In the genomic region with DNA sequence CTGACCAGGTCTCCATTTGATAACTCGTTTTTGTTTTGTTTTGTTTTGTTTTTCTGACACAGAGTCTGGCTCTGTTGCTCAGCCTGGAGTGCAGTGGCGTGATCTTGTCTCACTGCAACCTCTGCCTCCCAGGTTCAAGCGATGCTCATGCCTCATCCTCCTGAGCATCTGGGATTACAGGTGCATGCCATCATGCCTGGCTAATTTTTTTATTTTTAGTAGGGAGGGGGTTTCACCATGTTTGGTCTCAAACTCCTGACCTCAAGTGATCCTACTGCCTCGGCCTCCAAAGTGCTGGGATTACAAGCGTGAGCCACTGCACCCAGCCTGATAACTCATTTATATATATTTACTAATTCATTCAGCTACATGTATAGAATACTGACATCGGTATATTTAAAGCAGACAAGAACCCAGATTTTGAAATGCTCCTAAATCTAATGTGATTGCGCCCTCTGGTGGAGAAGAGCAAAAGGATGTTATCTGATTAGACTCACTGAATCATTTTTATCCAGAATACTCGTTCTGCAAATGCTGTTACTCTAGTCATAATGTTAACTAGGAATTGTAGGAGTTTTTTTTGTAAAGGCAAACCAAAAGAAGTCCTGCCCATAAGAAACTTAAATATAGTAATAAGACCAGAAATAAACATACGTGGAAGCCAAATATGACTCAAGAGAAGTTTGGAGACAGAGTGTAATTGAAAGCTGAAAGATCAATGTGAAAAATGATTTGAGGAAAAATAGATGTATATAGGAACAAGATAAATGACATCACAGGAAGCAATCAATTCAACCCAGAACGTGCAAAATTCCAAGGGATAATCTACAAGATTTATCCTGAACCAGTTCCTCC, we compare ENCODE assay signal across 8 cellular contexts. TPM values are rescaled to one million over a fixed set of nuclear protein-coding genes. Genes with fewer than 3 reads are reported as not detected.
A peak's percentile ranks its signal among the peaks of the same experiment; 100 is the strongest.
DNase-seq lines count a peak whose midpoint lies in the region; ATAC-seq lines count a peak whose summit lies in the region.

No MANE protein-coding gene starts in this region.

- peaks cover 52% of the 10 kb centered on the region for H3K27me3 Mint-ChIP-seq in activated naive CD8-positive, alpha-beta T cell treated with anti-CD3 and anti-CD28 coated beads, Interleukin-2, amount 50 U/mL, for 24 hours
- peaks cover 64% of the 10 kb centered on the region for H3K27me3 Mint-ChIP-seq in activated naive CD8-positive, alpha-beta T cell treated with anti-CD3 and anti-CD28 coated beads for 36 hours
- peaks cover 73% of the 10 kb centered on the region for H3K27me3 Mint-ChIP-seq in T-helper 17 cell
- H3K27me3 Mint-ChIP-seq in effector memory CD8-positive, alpha-beta T cell = peaks cover 63 to 79% of the 10 kb centered on the region in 2 donors
- H3K27me3 Mint-ChIP-seq in naive thymus-derived CD8-positive, alpha-beta T cell = peaks cover 46 to 65% (median 52%) of the 10 kb centered on the region in 5 donors

- H3K9me3 Mint-ChIP-seq in activated naive CD8-positive, alpha-beta T cell treated with anti-CD3 and anti-CD28 coated beads, Interleukin-2, amount 50 U/mL, for 24 hours = no peaks in the 10 kb centered on the region
- H3K9me3 Mint-ChIP-seq in activated naive CD8-positive, alpha-beta T cell treated with anti-CD3 and anti-CD28 coated beads for 36 hours = no peaks in the 10 kb centered on the region
- H3K9me3 Mint-ChIP-seq in effector memory CD8-positive, alpha-beta T cell = no peaks in the 10 kb centered on the region
- H3K9me3 Mint-ChIP-seq in naive thymus-derived CD8-positive, alpha-beta T cell = no peaks in the 10 kb centered on the region

- DNase-seq in activated naive CD8-positive, alpha-beta T cell treated with anti-CD3 and anti-CD28 coated beads, Interleukin-2, amount 50 U/mL, for 24 hours = peak; percentile 40
- DNase-seq in activated naive CD8-positive, alpha-beta T cell treated with anti-CD3 and anti-CD28 coated beads for 36 hours = no peak
- DNase-seq in NCI-H146 (lab: John Stamatoyannopoulos, UW) (peak; percentile 42), T-helper 17 cell (no peak)
- peak; percentile 55 to 66 (median 58) for DNase-seq in effector memory CD8-positive, alpha-beta T cell
- DNase-seq in naive thymus-derived CD8-positive, alpha-beta T cell = peak in 7 of 10 donors; percentile 31 to 64 (median 55)

- H3K4me1 Mint-ChIP-seq in activated naive CD8-positive, alpha-beta T cell treated with anti-CD3 and anti-CD28 coated beads, Interleukin-2, amount 50 U/mL, for 24 hours = peaks cover 28% of the 10 kb centered on the region
- H3K4me1 Mint-ChIP-seq in activated naive CD8-positive, alpha-beta T cell treated with anti-CD3 and anti-CD28 coated beads for 36 hours = peaks cover 34% of the 10 kb centered on the region
- peaks cover 27% of the 10 kb centered on the region for H3K4me1 Mint-ChIP-seq in T-helper 17 cell
- H3K4me1 Mint-ChIP-seq in effector memory CD8-positive, alpha-beta T cell (ENCODE audit: low read depth in 2 of 2) = peaks cover 29 to 34% of the 10 kb centered on the region in 2 donors
- H3K4me1 Mint-ChIP-seq in naive thymus-derived CD8-positive, alpha-beta T cell = peaks cover 23 to 32% (median 31%) of the 10 kb centered on the region in 4 donors

- H3K27ac Mint-ChIP-seq in activated naive CD8-positive, alpha-beta T cell treated with anti-CD3 and anti-CD28 coated beads, Interleukin-2, amount 50 U/mL, for 24 hours = no peak overlapping the region
- no peak overlapping the region for H3K27ac Mint-ChIP-seq in activated naive CD8-positive, alpha-beta T cell treated with anti-CD3 and anti-CD28 coated beads for 36 hours
- H3K27ac Mint-ChIP-seq in T-helper 17 cell = no peak overlapping the region
- H3K27ac Mint-ChIP-seq in effector memory CD8-positive, alpha-beta T cell = no peak overlapping the region
- no peak overlapping the region for H3K27ac Mint-ChIP-seq in naive thymus-derived CD8-positive, alpha-beta T cell

- H3K36me3 Mint-ChIP-seq in activated naive CD8-positive, alpha-beta T cell treated with anti-CD3 and anti-CD28 coated beads, Interleukin-2, amount 50 U/mL, for 24 hours (ENCODE audit: low read depth) = no peaks in the 10 kb centered on the region
- H3K36me3 Mint-ChIP-seq in activated naive CD8-positive, alpha-beta T cell treated with anti-CD3 and anti-CD28 coated beads for 36 hours = no peaks in the 10 kb centered on the region
- peaks cover 5% of the 10 kb centered on the region for H3K36me3 Mint-ChIP-seq in T-helper 17 cell (ENCODE audit: low read depth)
- peaks cover 16% of the 10 kb centered on the region for H3K36me3 Mint-ChIP-seq in effector memory CD8-positive, alpha-beta T cell (ENCODE audit: insufficient read depth)
- H3K36me3 Mint-ChIP-seq in naive thymus-derived CD8-positive, alpha-beta T cell = no peaks in the 10 kb centered on the region

- H3K9me3 ChIP-seq in T-helper 17 cell (ENCODE audit: control insufficient read depth, low read length, poor library complexity, severe bottlenecking) = no peaks in the 10 kb centered on the region

- H3K4me3 Mint-ChIP-seq in activated naive CD8-positive, alpha-beta T cell treated with anti-CD3 and anti-CD28 coated beads, Interleukin-2, amount 50 U/mL, for 24 hours = no peak overlapping the region
- H3K4me3 Mint-ChIP-seq in activated naive CD8-positive, alpha-beta T cell treated with anti-CD3 and anti-CD28 coated beads for 36 hours = no peak overlapping the region
- no peak overlapping the region for H3K4me3 Mint-ChIP-seq in T-helper 17 cell
- H3K4me3 Mint-ChIP-seq in effector memory CD8-positive, alpha-beta T cell = no peak overlapping the region
- H3K4me3 Mint-ChIP-seq in naive thymus-derived CD8-positive, alpha-beta T cell = no peak overlapping the region

- POLR2A ChIA-PET in naive thymus-derived CD8-positive, alpha-beta T cell (lab: Charles Lee) = interaction anchor here (0.7 kb wide), 1 partner anchor 9 kb away, joined by 3 read pairs; no protein-coding TSS in a partner anchor

- no peak for ATAC-seq in activated naive CD8-positive, alpha-beta T cell treated with anti-CD3 and anti-CD28 coated beads, Interleukin-2, amount 50 U/mL, for 24 hours
- ATAC-seq in T-helper 17 cell (peak; percentile 39), HG02840 (IDR thresholded peaks at IDR 0.05; ENCODE audit: low FRiP score, unreplicated experiment) (no peak), HG02588 (IDR thresholded peaks at IDR 0.05; ENCODE audit: unreplicated experiment) (no peak)
- peak; percentile 25 for ATAC-seq in effector memory CD8-positive, alpha-beta T cell (replicated peaks)
- no peak for ATAC-seq in naive thymus-derived CD8-positive, alpha-beta T cell

RNA-seq across cellular contexts. Expression of a gene that starts 5.3 kb away (rescaled TPM):
- total RNA-seq in activated naive CD8-positive, alpha-beta T cell treated with anti-CD3 and anti-CD28 coated beads for 36 hours = under 1 TPM in 1 of 2 experiments, not detected in 1; 0.16 TPM
- under 1 TPM in 1 of 2 donors, not detected in 1; 0.08 TPM for total RNA-seq in T-helper 17 cell
- not detected for total RNA-seq in naive thymus-derived CD8-positive, alpha-beta T cell
- polyA plus RNA-seq in naive thymus-derived CD8-positive, alpha-beta T cell = not detected

RNA-seq across cellular contexts. Expression of a gene that starts 32.5 kb away (rescaled TPM):
- 100 to 1,000 TPM; 489 to 495 TPM for total RNA-seq in activated naive CD8-positive, alpha-beta T cell treated with anti-CD3 and anti-CD28 coated beads for 36 hours
- total RNA-seq in T-helper 17 cell = 100 to 1,000 TPM; 189 to 214 TPM
- 100 to 1,000 TPM; 198 to 213 TPM for total RNA-seq in naive thymus-derived CD8-positive, alpha-beta T cell
- polyA plus RNA-seq in naive thymus-derived CD8-positive, alpha-beta T cell = 1,000 to 10,000 TPM in 1 of 3 donors, 100 to 1,000 TPM in 2; 788 to 1,025 (median 870) TPM

Comparison
In these comparisons a context has a peak if more than half of its experiments do, and no peak if none do; other contexts are left out.
1. DNase-seq: peak in activated naive CD8-positive, alpha-beta T cell treated with anti-CD3 and anti-CD28 coated beads, Interleukin-2, amount 50 U/mL, for 24 hours (single experiment), NCI-H146 (single experiment), effector memory CD8-positive, alpha-beta T cell (3 of 3) and naive thymus-derived CD8-positive, alpha-beta T cell (7 of 10); none in activated naive CD8-positive, alpha-beta T cell treated with anti-CD3 and anti-CD28 coated beads for 36 hours (single experiment) and T-helper 17 cell (0 of 3).
2. ATAC-seq: peak in T-helper 17 cell (single experiment) and effector memory CD8-positive, alpha-beta T cell (single experiment); none in activated naive CD8-positive, alpha-beta T cell treated with anti-CD3 and anti-CD28 coated beads, Interleukin-2, amount 50 U/mL, for 24 hours (single experiment), naive thymus-derived CD8-positive, alpha-beta T cell (0 of 2), HG02840 (single experiment) and HG02588 (single experiment).